In genomic region chr16:70478912-70479341, GRCh38 we compare ENCODE assay signal across 2 cellular contexts.
TF ChIP-seq lines count a peak whose summit lies in the region.

No MANE protein-coding gene starts in this region.

TF ChIP-seq in IMR-90, 13 proteins besides CTCF, POLR2A, EP300 and RAD21:
- TF ChIP-seq BHLHE40 (IDR thresholded peaks at IDR 0.05; ENCODE audit: low read depth, low read length) (no peak), SMC3 (IDR thresholded peaks at IDR 0.05; ENCODE audit: low read depth, low read length) (no peak), RFX5 (IDR thresholded peaks at IDR 0.05; ENCODE audit: low read depth, low read length) (no peak), FOS (IDR thresholded peaks at IDR 0.05; ENCODE audit: low read depth, low read length) (no peak), USF2 (IDR thresholded peaks at IDR 0.05; ENCODE audit: low read depth, low read length) (no peak)
- TF ChIP-seq, protein P1, sequence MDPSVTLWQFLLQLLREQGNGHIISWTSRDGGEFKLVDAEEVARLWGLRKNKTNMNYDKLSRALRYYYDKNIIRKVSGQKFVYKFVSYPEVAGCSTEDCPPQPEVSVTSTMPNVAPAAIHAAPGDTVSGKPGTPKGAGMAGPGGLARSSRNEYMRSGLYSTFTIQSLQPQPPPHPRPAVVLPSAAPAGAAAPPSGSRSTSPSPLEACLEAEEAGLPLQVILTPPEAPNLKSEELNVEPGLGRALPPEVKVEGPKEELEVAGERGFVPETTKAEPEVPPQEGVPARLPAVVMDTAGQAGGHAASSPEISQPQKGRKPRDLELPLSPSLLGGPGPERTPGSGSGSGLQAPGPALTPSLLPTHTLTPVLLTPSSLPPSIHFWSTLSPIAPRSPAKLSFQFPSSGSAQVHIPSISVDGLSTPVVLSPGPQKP (IDR thresholded peaks at IDR 0.05; ENCODE audit: borderline replicate concordance, low read depth, low read length): no peak

TF ChIP-seq in H1, 55 proteins besides CTCF, POLR2A, EP300 and RAD21:
- no peak for TF ChIP-seq GABPA (IDR thresholded peaks at IDR 0.05; ENCODE audit: borderline replicate concordance, insufficient read depth, low read length)
- no peak for TF ChIP-seq HDAC6 (IDR thresholded peaks at IDR 0.05; ENCODE audit: low read depth, low read length)
- TF ChIP-seq, protein P2, sequence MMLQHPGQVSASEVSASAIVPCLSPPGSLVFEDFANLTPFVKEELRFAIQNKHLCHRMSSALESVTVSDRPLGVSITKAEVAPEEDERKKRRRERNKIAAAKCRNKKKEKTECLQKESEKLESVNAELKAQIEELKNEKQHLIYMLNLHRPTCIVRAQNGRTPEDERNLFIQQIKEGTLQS (IDR thresholded peaks at IDR 0.05; ENCODE audit: insufficient read depth, low read depth, low read length): no peak
- TF ChIP-seq CHD2 (IDR thresholded peaks at IDR 0.05; ENCODE audit: low read length): no peak
- no peak for TF ChIP-seq GTF2F1 (IDR thresholded peaks at IDR 0.05; ENCODE audit: borderline replicate concordance, low read depth, low read length)
- TF ChIP-seq ASH2L (IDR thresholded peaks at IDR 0.05; ENCODE audit: low read length): no peak
- TF ChIP-seq RNF2 (IDR thresholded peaks at IDR 0.05; ENCODE audit: borderline replicate concordance, low read depth, low read length, missing control alignments, poor library complexity, severe bottlenecking): no peak
- no peak for TF ChIP-seq CBX8 (IDR thresholded peaks at IDR 0.05; ENCODE audit: borderline replicate concordance, low read depth, low read length)
- TF ChIP-seq SAP30 (IDR thresholded peaks at IDR 0.05; ENCODE audit: insufficient read depth, insufficient replicate concordance, low read length): no peak
- no peak for TF ChIP-seq POLR2AphosphoS5 (IDR thresholded peaks at IDR 0.05; ENCODE audit: low read depth, low read length)
- no peak for TF ChIP-seq PHF8 (conservative IDR thresholded peaks at IDR 0.05; ENCODE audit: low read depth, low read length)
